13 cellular contexts compared by ENCODE assay signal in the genomic region with DNA sequence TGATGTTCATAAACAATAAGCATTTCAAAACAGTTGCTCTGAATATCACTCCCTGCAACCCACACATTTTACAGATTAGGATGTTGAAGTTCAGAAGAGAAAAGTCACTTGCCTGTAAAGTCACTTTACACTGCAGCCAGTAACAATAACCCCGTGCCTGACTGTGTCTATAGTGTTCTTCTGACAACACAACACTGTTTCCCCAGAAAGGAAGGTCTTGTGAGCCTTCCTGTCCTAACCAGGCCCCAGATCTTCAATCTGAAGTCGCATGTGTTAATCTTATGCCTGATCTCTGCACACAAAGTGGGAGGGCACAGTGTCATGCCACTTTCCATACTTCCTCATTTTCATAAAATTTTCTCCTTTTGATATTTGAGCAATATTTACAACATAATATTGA.
DNase-seq lines count a peak whose midpoint lies in the region; ATAC-seq and TF ChIP-seq lines count a peak whose summit lies in the region.
"Had no signal": no experiment of that assay in that cellular context is flagged by ENCODE, and none has a peak within 500 bp of the region (broad histone marks: within the 10 kb centered on the region; RNA-seq: fewer than 3 reads in every experiment).

No MANE protein-coding gene starts in this region.

- intact Hi-C loops in spleen (cut with DNase I; ENCODE audit: low total_unique reads): loop anchor here (10.0 kb wide), 1 partner anchor 123 kb away; a partner anchor contains a TSS

- H3K36me3 Mint-ChIP-seq in activated T-cell treated with anti-CD3 and anti-CD28 coated beads, Interleukin-2, amount 50 U/mL, for 24 hours (ENCODE audit: low read depth): peaks cover 83% of the 10 kb centered on the region

- H3K4me1 ChIP-seq in SK-N-SH (ENCODE audit: control insufficient read depth in 1 of 2, insufficient read depth in 2 of 2, low read depth in 1 of 2, low read length in 1 of 2) (peaks cover 0 to 45% of the 10 kb centered on the region in 2 experiments), gastroesophageal sphincter (peaks cover 11 to 31% (median 14%) of the 10 kb centered on the region in 3 donors), spleen (peaks cover 0 to 25% (median 15%) of the 10 kb centered on the region in 6 donors)

- peak overlapping the region; percentile 45 for H3K9ac ChIP-seq in SK-N-SH

- H4K20me1 ChIP-seq in SK-N-SH (ENCODE audit: insufficient read depth): no peaks in the 10 kb centered on the region

- DNase-seq in HL-60 (ENCODE audit: low read depth in 1 of 2, low spot score in 1 of 2) (peak in 1 of 2 experiments; percentile 75), SK-N-SH (no peak), spleen (no peak)
- DNase-seq in activated CD4-positive, CD25-positive, alpha-beta regulatory T cell (lab: John Stamatoyannopoulos, UW): no peak
- no peak for DNase-seq in activated CD4-positive, alpha-beta T cell treated with anti-CD3 and anti-CD28 coated beads, Interleukin-2, amount 50 U/mL, for 48 hours
- DNase-seq in activated T-cell treated with anti-CD3 and anti-CD28 coated beads, Interleukin-2, amount 50 U/mL, for 24 hours: no peak
- DNase-seq: activated CD4-positive, alpha-beta T cell treated with anti-CD3 and anti-CD28 coated beads for 1 hour; activated effector memory CD4-positive, alpha-beta T cell treated with anti-CD3 and anti-CD28 coated beads, Interleukin-2, amount 50 U/mL, for 16 hours; H7; SHP77 treated with DMSO at 0.1 percent for 48 hours had no signal

- no peak overlapping the region for H2AFZ ChIP-seq in SK-N-SH (ENCODE audit: low read depth)

- no peak for TF ChIP-seq RAD21 in SK-N-SH (IDR thresholded peaks at IDR 0.05; ENCODE audit: low read length)

- H3F3A ChIP-seq in SK-N-SH (replicated peaks; ENCODE audit: insufficient read depth): peaks cover 92% of the 10 kb centered on the region

- POLR2A ChIA-PET in SK-N-SH (lab: Yijun Ruan, JAX): no interaction called here

- TF ChIP-seq CTCF in HL-60 (IDR thresholded peaks at IDR 0.05; ENCODE audit: insufficient read depth, low read length) (no peak), SK-N-SH (IDR thresholded peaks at IDR 0.05) (no peak), gastroesophageal sphincter (IDR thresholded peaks at IDR 0.05) (no peak), spleen (IDR thresholded peaks at IDR 0.05 in 8 of 11, conservative IDR thresholded peaks at IDR 0.05 in 3 of 11) (no peak)

- CTCF ChIA-PET in SK-N-SH (lab: Yijun Ruan, JAX): interaction anchor here (0.9 kb wide), 1 partner anchor 17 kb away, joined by 6 read pairs; no protein-coding TSS in a partner anchor

- ATAC-seq in gastroesophageal sphincter: peak; percentile 10
- no peak for ATAC-seq in HG03469 (IDR thresholded peaks at IDR 0.05; ENCODE audit: unreplicated experiment)

- H3K27ac Mint-ChIP-seq in activated T-cell treated with anti-CD3 and anti-CD28 coated beads, Interleukin-2, amount 50 U/mL, for 24 hours: no peak overlapping the region
- H3K27ac Mint-ChIP-seq: stimulated activated memory B cell treated with anti-CD40 and anti-IgM and Interleukin-4, amounts not matched to agents 10 μg/mL and 1 μg/mL and 100 μg/mL, for 72 hours had no signal

- peaks cover 93% of the 10 kb centered on the region for H3K79me2 ChIP-seq in SK-N-SH (ENCODE audit: insufficient read depth)

- H3K27me3 Mint-ChIP-seq in activated T-cell treated with anti-CD3 and anti-CD28 coated beads, Interleukin-2, amount 50 U/mL, for 24 hours: no peaks in the 10 kb centered on the region
- H3K27me3 Mint-ChIP-seq: stimulated activated memory B cell treated with anti-CD40 and anti-IgM and Interleukin-4, amounts not matched to agents 10 μg/mL and 1 μg/mL and 100 μg/mL, for 72 hours had no signal

- peak overlapping the region; percentile 37 for H3K4me2 ChIP-seq in SK-N-SH

- TF ChIP-seq EP300 in SK-N-SH (IDR thresholded peaks at IDR 0.05; ENCODE audit: borderline replicate concordance in 1 of 2, low read depth in 1 of 2, low read length in 1 of 2) (no peak), gastroesophageal sphincter (IDR thresholded peaks at IDR 0.05) (no peak)

- H3K9me3 Mint-ChIP-seq in activated T-cell treated with anti-CD3 and anti-CD28 coated beads, Interleukin-2, amount 50 U/mL, for 24 hours: peaks cover 32% of the 10 kb centered on the region

- no peak overlapping the region for H3K4me3 Mint-ChIP-seq in activated T-cell treated with anti-CD3 and anti-CD28 coated beads, Interleukin-2, amount 50 U/mL, for 24 hours
- H3K4me3 Mint-ChIP-seq: stimulated activated memory B cell treated with anti-CD40 and anti-IgM and Interleukin-4, amounts not matched to agents 10 μg/mL and 1 μg/mL and 100 μg/mL, for 72 hours had no signal

- no peak overlapping the region for H3K4me3 ChIP-seq in HL-60 (replicated peaks; ENCODE audit: insufficient read depth, low read length)
- H3K4me3 ChIP-seq in SK-N-SH (ENCODE audit: low read depth in 2 of 2, low read length in 1 of 2): 0 out of 4 replicates have a peak overlapping the region, but pooled peaks of 1 of the 2 experiments have one; percentile 7
- no peak overlapping the region for H3K4me3 ChIP-seq in gastroesophageal sphincter
- H3K4me3 ChIP-seq in spleen: no peak overlapping the region

- H3K27ac ChIP-seq in HL-60 (replicated peaks): peak overlapping the region; percentile 73
- H3K27ac ChIP-seq in SK-N-SH (ENCODE audit: low read depth in 2 of 2, low read length in 1 of 2): peak overlapping the region; percentile 75 to 91; a peak in 3 of 4 replicates
- peak overlapping the region; percentile 13 to 84 (median 74) for H3K27ac ChIP-seq in gastroesophageal sphincter
- peak overlapping the region in 5 of 8 donors; percentile 5 to 62 (median 46) for H3K27ac ChIP-seq in spleen

- no peaks in the 10 kb centered on the region for H3K27me3 ChIP-seq in HL-60 (ENCODE audit: insufficient read depth, poor library complexity, severe bottlenecking)
- no peaks in the 10 kb centered on the region for H3K27me3 ChIP-seq in SK-N-SH (ENCODE audit: insufficient read depth)
- H3K27me3 ChIP-seq in gastroesophageal sphincter: no peaks in the 10 kb centered on the region
- no peaks in the 10 kb centered on the region for H3K27me3 ChIP-seq in spleen (replicated peaks in 1 of 7)

- WGBS in SK-N-SH (ENCODE audit: low lambda C conversion rate): 10% methylated on average over 2 of the region's 2 CpGs
- 50 to 52% methylated on average over 2 of the region's 2 CpGs for WGBS in gastroesophageal sphincter (ENCODE audit: low coverage in 1 of 2), 2 donors
- WGBS in spleen, 5 donors: 18 to 24% (median 21%) methylated on average over 2 of the region's 2 CpGs

- H3K4me1 Mint-ChIP-seq in activated T-cell treated with anti-CD3 and anti-CD28 coated beads, Interleukin-2, amount 50 U/mL, for 24 hours (ENCODE audit: low read depth): peaks cover 3% of the 10 kb centered on the region
- H3K4me1 Mint-ChIP-seq: stimulated activated memory B cell treated with anti-CD40 and anti-IgM and Interleukin-4, amounts not matched to agents 10 μg/mL and 1 μg/mL and 100 μg/mL, for 72 hours had no signal

- H3K9me3 ChIP-seq in SK-N-SH (peaks cover 18% of the 10 kb centered on the region; the same call in 1 of the 2 replicates), gastroesophageal sphincter (peaks cover 0 to 17% (median 5%) of the 10 kb centered on the region in 3 donors), spleen (peaks cover 0 to 44% (median 33%) of the 10 kb centered on the region in 8 donors)

- no peak for TF ChIP-seq POLR2A in gastroesophageal sphincter (IDR thresholded peaks at IDR 0.05)
- no peak for TF ChIP-seq POLR2A in spleen (IDR thresholded peaks at IDR 0.05)

- peaks cover 56 to 94% of the 10 kb centered on the region in 2 experiments for H3K36me3 ChIP-seq in SK-N-SH (replicated peaks in 1 of 2; ENCODE audit: control insufficient read depth in 1 of 2, insufficient read depth in 2 of 2, low read length in 1 of 2)
- H3K36me3 ChIP-seq in gastroesophageal sphincter: peaks cover 0 to 57% of the 10 kb centered on the region in 2 donors
- peaks cover 0 to 79% (median 22%) of the 10 kb centered on the region in 6 donors for H3K36me3 ChIP-seq in spleen

- no peaks in the 10 kb centered on the region for H3K9me2 ChIP-seq in SK-N-SH

TF ChIP-seq in SK-N-SH, 30 proteins besides CTCF, POLR2A, EP300 and RAD21 (continues in another document):
- TF ChIP-seq MEF2A (IDR thresholded peaks at IDR 0.05; ENCODE audit: borderline replicate concordance, low read depth) (no peak), TEAD4 (IDR thresholded peaks at IDR 0.05; ENCODE audit: borderline replicate concordance, insufficient read depth) (no peak), TAF1 (IDR thresholded peaks at IDR 0.05; ENCODE audit: borderline replicate concordance, low read depth, low read length) (no peak), POLR2AphosphoS5 (IDR thresholded peaks at IDR 0.05; ENCODE audit: low read depth, low read length) (no peak), MXI1 (IDR thresholded peaks at IDR 0.05; ENCODE audit: low read depth, low read length) (no peak), RXRA (IDR thresholded peaks at IDR 0.05; ENCODE audit: borderline replicate concordance, low read depth) (no peak), SMC3 (IDR thresholded peaks at IDR 0.05; ENCODE audit: low read depth, low read length) (no peak), GATA2 (CRISPR knock-in tag; IDR thresholded peaks at IDR 0.05) (no peak), RCOR1 (IDR thresholded peaks at IDR 0.05; ENCODE audit: low read length) (no peak), EZH2phosphoT487 (IDR thresholded peaks at IDR 0.05; ENCODE audit: borderline replicate concordance, low read depth) (no peak), FOSL2 (IDR thresholded peaks at IDR 0.05; ENCODE audit: borderline replicate concordance, low read depth) (no peak)
- TF ChIP-seq, protein P1, sequence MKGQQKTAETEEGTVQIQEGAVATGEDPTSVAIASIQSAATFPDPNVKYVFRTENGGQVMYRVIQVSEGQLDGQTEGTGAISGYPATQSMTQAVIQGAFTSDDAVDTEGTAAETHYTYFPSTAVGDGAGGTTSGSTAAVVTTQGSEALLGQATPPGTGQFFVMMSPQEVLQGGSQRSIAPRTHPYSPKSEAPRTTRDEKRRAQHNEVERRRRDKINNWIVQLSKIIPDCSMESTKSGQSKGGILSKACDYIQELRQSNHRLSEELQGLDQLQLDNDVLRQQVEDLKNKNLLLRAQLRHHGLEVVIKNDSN (IDR thresholded peaks at IDR 0.05; ENCODE audit: borderline replicate concordance, low read depth): no peak
- TF ChIP-seq, protein P2, sequence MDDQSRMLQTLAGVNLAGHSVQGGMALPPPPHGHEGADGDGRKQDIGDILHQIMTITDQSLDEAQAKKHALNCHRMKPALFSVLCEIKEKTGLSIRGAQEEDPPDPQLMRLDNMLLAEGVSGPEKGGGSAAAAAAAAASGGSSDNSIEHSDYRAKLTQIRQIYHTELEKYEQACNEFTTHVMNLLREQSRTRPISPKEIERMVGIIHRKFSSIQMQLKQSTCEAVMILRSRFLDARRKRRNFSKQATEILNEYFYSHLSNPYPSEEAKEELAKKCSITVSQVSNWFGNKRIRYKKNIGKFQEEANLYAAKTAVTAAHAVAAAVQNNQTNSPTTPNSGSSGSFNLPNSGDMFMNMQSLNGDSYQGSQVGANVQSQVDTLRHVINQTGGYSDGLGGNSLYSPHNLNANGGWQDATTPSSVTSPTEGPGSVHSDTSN (IDR thresholded peaks at IDR 0.05): no peak
